In the genomic region with DNA sequence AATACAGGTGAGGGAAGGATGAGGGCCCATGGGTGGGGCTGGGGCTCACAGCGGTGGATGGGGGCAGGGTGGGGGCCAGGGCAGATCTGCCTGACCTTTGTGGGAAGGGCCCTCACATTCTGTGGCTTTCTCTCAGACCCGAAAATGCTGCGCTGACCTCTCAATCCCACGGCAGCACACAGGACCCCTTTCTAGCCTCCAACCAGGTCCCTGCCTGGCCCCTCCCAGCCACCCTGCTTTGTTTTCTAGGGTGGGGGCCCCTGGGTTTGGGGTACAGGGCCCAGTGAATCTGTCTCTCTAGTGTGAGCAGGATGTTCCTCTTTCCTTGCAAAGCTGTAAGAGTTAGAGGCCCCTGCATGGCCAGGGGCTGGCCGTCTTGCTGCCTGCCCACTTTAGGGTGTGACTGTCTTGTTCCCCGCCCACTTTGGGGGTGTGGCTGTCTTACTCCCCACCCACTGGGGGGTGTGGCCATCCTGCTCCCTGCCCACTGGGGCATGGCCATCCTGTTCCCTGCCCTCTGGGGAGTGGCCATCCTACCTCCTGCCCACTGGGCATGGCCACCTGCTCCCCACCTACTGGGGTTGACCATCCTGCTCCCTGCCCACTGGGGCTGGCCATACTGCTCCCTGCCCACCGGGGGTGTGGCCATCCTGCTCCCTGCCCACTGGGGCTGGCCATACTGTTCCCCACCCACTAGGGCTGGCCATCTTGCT, we compare ENCODE assay signal across 8 cellular contexts. TPM values are rescaled to one million over a fixed set of nuclear protein-coding genes. Genes with fewer than 3 reads are reported as not detected.
DNase-seq lines count a peak whose midpoint lies in the region; ATAC-seq and TF ChIP-seq lines count a peak whose summit lies in the region.

No MANE protein-coding gene starts in this region.

- H3K27ac ChIP-seq in left ventricle myocardium inferior (replicated peaks) (no peak overlapping the region), aorta (ENCODE audit: low read depth in 1 of 2, low read length in 2 of 2) (no peak overlapping the region)

- H3K27me3 ChIP-seq in left ventricle myocardium inferior (ENCODE audit: low read depth) (peaks cover 38% of the 10 kb centered on the region), aorta (ENCODE audit: control insufficient read depth in 1 of 2, insufficient read depth in 2 of 2, low read length in 1 of 2) (no peaks in the 10 kb centered on the region)

- peak; percentile 81 for DNase-seq in Right ventricle myocardium inferior (ENCODE audit: missing footprints)
- DNase-seq in left ventricle myocardium inferior, result no peak
- peak; percentile 78 for DNase-seq in SW480 (ENCODE audit: low spot score)
- peak in 1 of 2 donors; percentile 59 for DNase-seq in aorta
- no peak for DNase-seq in hepatic stellate cell (ENCODE audit: low spot score)
- DNase-seq in NCI-H2081 (lab: John Stamatoyannopoulos, UW), result no peak

- H3K9me3 ChIP-seq in left ventricle myocardium inferior (replicated peaks), result no peaks in the 10 kb centered on the region
- no peaks in the 10 kb centered on the region for H3K9me3 ChIP-seq in aorta (ENCODE audit: control insufficient read depth, low read length)

- H3K4me3 ChIP-seq in left ventricle myocardium inferior, result no peak overlapping the region
- H3K4me3 ChIP-seq in aorta (ENCODE audit: low read length in 2 of 2), result no peak overlapping the region

- no peak for TF ChIP-seq CTCF in left ventricle myocardium inferior (IDR thresholded peaks at IDR 0.05; ENCODE audit: borderline replicate concordance)

- intact Hi-C loops in Right ventricle myocardium inferior (cut with DNase I) (no loop called here), left ventricle myocardium inferior (cut with micrococcal nuclease) (no loop called here), aorta (cut with DNase I) (loop anchor here in 1 of 2 donors (10.0 kb wide), 1 partner anchor 63 kb away; no protein-coding TSS in a partner anchor)

- ATAC-seq in Right ventricle myocardium inferior (peak; percentile 28), esophagus mucosa (peak; percentile 41), aorta (ENCODE audit: low FRiP score) (peak; percentile 11), GM18861 (IDR thresholded peaks at IDR 0.05; ENCODE audit: unreplicated experiment) (no peak)

- no peaks in the 10 kb centered on the region for H3K36me3 ChIP-seq in left ventricle myocardium inferior
- H3K36me3 ChIP-seq in aorta (ENCODE audit: control insufficient read depth in 1 of 2, insufficient read depth in 2 of 2, low read length in 1 of 2), result no peaks in the 10 kb centered on the region

- 90 to 96% methylated on average over 7 of the region's 7 CpGs for WGBS in aorta, 2 donors

- H3K4me1 ChIP-seq in left ventricle myocardium inferior (no peaks in the 10 kb centered on the region), aorta (ENCODE audit: control insufficient read depth in 1 of 2, insufficient read depth in 2 of 2, low read length in 2 of 2) (no peaks in the 10 kb centered on the region)

RNA-seq across cellular contexts. Expression of a gene that starts 11.5 kb away (rescaled TPM):
- total RNA-seq in Right ventricle myocardium inferior (3.1 TPM), left ventricle myocardium inferior (2.8 TPM), esophagus mucosa (2.1 TPM), aorta (10 to 100 TPM; 15.2 to 29.7 TPM)
- polyA plus RNA-seq in aorta, result 10 to 100 TPM in 1 of 2 donors, 1 to 10 TPM in 1; 3.5 to 17.5 TPM

Comparison
In these comparisons a context has a peak if more than half of its experiments do, and no peak if none do; other contexts are left out.
1. DNase-seq: peak in Right ventricle myocardium inferior (single experiment) and SW480 (single experiment); none in left ventricle myocardium inferior (single experiment), hepatic stellate cell (single experiment) and NCI-H2081 (0 of 2).